8 cellular contexts compared by ENCODE assay signal in genomic region chr4:73257242-73257994, GRCh38. TPM values are rescaled to one million over a fixed set of nuclear protein-coding genes. Genes with fewer than 3 reads are reported as not detected.
DNase-seq lines count a peak whose midpoint lies in the region; ATAC-seq and TF ChIP-seq lines count a peak whose summit lies in the region.

No MANE protein-coding gene starts in this region.

- H3K4me1 Mint-ChIP-seq in naive thymus-derived CD8-positive, alpha-beta T cell: peaks cover 26 to 78% (median 72%) of the 10 kb centered on the region in 4 donors

- peaks cover 0 to 27% (median 2%) of the 10 kb centered on the region in 3 donors for H3K36me3 Mint-ChIP-seq in naive thymus-derived CD8-positive, alpha-beta T cell

- peak; percentile 19 for ATAC-seq in GM19043 (IDR thresholded peaks at IDR 0.05; ENCODE audit: low read depth, unreplicated experiment)
- peak in 1 of 2 donors; percentile 33 for ATAC-seq in naive thymus-derived CD8-positive, alpha-beta T cell

- H3K27ac Mint-ChIP-seq in naive thymus-derived CD8-positive, alpha-beta T cell: peak overlapping the region; percentile 98 to 100 (median 100)

- DNase-seq in AG10803 (ENCODE audit: low read depth) (peak; percentile 84), OCI-M2 (lab: John Stamatoyannopoulos, UW; ENCODE audit: unreplicated experiment) (peak; percentile 30), activated T-helper 1 cell treated with Interleukin-2 at 50 U/mL for 16 hours (ENCODE audit: low read depth) (peak; percentile 23), fibroblast of mammary gland (ENCODE audit: low read depth) (peak; percentile 89)
- DNase-seq in naive thymus-derived CD8-positive, alpha-beta T cell: peak; percentile 31 to 70 (median 52)
- peak; percentile 23 to 63 (median 42) for DNase-seq in stimulated activated naive CD4-positive, alpha-beta T cell (lab: John Stamatoyannopoulos, UW)

- no peak for TF ChIP-seq EP300 in Ishikawa (IDR thresholded peaks at IDR 0.05; ENCODE audit: borderline replicate concordance)

- no peaks in the 10 kb centered on the region for H3K27me3 Mint-ChIP-seq in naive thymus-derived CD8-positive, alpha-beta T cell

- TF ChIP-seq CTCF in AG10803 (conservative IDR thresholded peaks at IDR 0.05; ENCODE audit: low read length) (peak; percentile 78), fibroblast of mammary gland (conservative IDR thresholded peaks at IDR 0.05; ENCODE audit: control insufficient read depth, insufficient read depth, low read depth, low read length) (peak; percentile 76)

- H3K9me3 Mint-ChIP-seq in naive thymus-derived CD8-positive, alpha-beta T cell: no peaks in the 10 kb centered on the region

- TF ChIP-seq RAD21 in Ishikawa (IDR thresholded peaks at IDR 0.05; ENCODE audit: low read depth): peak; percentile 62

- H3K4me3 Mint-ChIP-seq in naive thymus-derived CD8-positive, alpha-beta T cell: peak overlapping the region; percentile 98 to 100 (median 99)

- H3K4me3 ChIP-seq in AG10803 (ENCODE audit: low read length) (peak overlapping the region; percentile 90), fibroblast of mammary gland (ENCODE audit: control insufficient read depth, low read depth, low read length) (peak overlapping the region; percentile 79)

- POLR2A ChIA-PET in naive thymus-derived CD8-positive, alpha-beta T cell (lab: Charles Lee): interaction anchor here (1.5 to 2.9 kb wide), 4 partner anchors 14 to 191 kb away, joined by 3 to 14 read pairs (median 6); partner anchors contain the start of gene COX18

TF ChIP-seq in Ishikawa, 13 proteins besides CTCF, POLR2A, EP300 and RAD21:
- TF ChIP-seq MAX (IDR thresholded peaks at IDR 0.05): no peak; the same call in none of the 2 replicates
- TF ChIP-seq TAF1 (IDR thresholded peaks at IDR 0.05; ENCODE audit: low read depth): no peak

RNA-seq across cellular contexts. Expression of gene ANKRD17, which starts 1.2 kb away (rescaled TPM):
- 10 to 100 TPM; 63.4 to 67.6 TPM for total RNA-seq in naive thymus-derived CD8-positive, alpha-beta T cell
- 10 to 100 TPM in 2 of 3 donors, 1 to 10 TPM in 1; 9.9 to 16.5 (median 10.8) TPM for polyA plus RNA-seq in naive thymus-derived CD8-positive, alpha-beta T cell

Comparison
In these comparisons a context has a peak if more than half of its experiments do, and no peak if none do; other contexts are left out.
1. DNase-seq: peak in every context shown above with its lines; median percentile 89 in fibroblast of mammary gland; 84 in AG10803; 52 in naive thymus-derived CD8-positive, alpha-beta T cell; 42 in stimulated activated naive CD4-positive, alpha-beta T cell; 30 in OCI-M2; 23 in activated T-helper 1 cell treated with Interleukin-2 at 50 U/mL for 16 hours.